1 cellular context compared by ENCODE assay signal in the genomic region with DNA sequence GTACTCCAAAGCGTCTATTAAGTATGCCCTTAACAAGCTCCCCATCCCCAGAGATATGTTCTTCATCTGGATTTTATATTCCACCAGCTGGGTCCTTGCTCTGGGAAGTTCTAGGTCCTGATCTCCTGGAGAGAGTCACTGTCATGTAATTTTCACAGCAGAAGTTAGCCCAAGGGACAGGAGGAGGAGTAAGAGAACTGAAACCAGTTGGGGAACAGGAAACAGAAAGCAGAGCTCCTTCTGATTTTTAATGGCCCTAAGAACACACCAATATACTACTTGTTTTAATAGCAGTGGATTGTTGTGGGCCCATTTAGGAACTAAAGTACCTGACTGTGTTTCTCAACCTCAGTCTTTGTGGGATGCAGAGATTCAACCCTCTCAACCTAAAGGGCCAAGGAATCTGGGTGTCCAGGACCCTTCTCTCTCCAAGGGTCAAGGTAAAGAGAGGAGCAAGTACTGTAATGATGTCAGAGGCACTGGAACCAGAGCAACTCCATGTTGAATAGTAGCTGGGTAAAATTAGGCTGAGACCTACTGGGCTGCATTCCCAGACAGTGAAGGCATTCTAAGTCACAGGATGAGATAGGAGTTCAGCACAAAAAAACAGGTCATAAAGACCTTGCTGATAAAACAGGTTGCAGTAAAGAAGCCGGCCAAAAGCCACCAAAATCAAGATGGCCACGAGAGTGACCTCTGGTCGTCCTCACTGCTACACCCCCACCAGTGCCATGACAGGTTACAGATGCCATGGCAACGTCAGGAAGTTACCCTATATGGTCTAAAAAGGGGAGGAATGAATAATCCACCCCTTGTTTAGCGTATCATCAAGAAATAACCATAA.
TF ChIP-seq lines count a peak whose summit lies in the region.

No MANE protein-coding gene starts in this region.

TF ChIP-seq in K562, 482 proteins besides CTCF, POLR2A, EP300 and RAD21 (continued from another document and continues in another):
- TF ChIP-seq, protein P1, sequence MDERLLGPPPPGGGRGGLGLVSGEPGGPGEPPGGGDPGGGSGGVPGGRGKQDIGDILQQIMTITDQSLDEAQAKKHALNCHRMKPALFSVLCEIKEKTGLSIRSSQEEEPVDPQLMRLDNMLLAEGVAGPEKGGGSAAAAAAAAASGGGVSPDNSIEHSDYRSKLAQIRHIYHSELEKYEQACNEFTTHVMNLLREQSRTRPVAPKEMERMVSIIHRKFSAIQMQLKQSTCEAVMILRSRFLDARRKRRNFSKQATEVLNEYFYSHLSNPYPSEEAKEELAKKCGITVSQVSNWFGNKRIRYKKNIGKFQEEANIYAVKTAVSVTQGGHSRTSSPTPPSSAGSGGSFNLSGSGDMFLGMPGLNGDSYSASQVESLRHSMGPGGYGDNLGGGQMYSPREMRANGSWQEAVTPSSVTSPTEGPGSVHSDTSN (CRISPR knock-in tag; IDR thresholded peaks at IDR 0.05; ENCODE audit: low read depth), result no peak
- TF ChIP-seq, protein P1 (tag; conservative IDR thresholded peaks at IDR 0.05; ENCODE audit: low read depth), result peak; percentile 83
- peak; percentile 97 for TF ChIP-seq DDX20 (tag; IDR thresholded peaks at IDR 0.05; ENCODE audit: low read depth)
- peak; percentile 93 for TF ChIP-seq ILK (tag; IDR thresholded peaks at IDR 0.05; ENCODE audit: borderline replicate concordance, low read depth)
- TF ChIP-seq, protein P2, sequence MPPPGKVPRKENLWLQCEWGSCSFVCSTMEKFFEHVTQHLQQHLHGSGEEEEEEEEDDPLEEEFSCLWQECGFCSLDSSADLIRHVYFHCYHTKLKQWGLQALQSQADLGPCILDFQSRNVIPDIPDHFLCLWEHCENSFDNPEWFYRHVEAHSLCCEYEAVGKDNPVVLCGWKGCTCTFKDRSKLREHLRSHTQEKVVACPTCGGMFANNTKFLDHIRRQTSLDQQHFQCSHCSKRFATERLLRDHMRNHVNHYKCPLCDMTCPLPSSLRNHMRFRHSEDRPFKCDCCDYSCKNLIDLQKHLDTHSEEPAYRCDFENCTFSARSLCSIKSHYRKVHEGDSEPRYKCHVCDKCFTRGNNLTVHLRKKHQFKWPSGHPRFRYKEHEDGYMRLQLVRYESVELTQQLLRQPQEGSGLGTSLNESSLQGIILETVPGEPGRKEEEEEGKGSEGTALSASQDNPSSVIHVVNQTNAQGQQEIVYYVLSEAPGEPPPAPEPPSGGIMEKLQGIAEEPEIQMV (tag; conservative IDR thresholded peaks at IDR 0.05; ENCODE audit: low read depth), result peak; percentile 93
- no peak for TF ChIP-seq GATA2 (CRISPR knock-in tag; IDR thresholded peaks at IDR 0.05)
- TF ChIP-seq CEBPG (CRISPR knock-in tag; IDR thresholded peaks at IDR 0.05), result no peak
- TF ChIP-seq CEBPG (tag; conservative IDR thresholded peaks at IDR 0.05 in 1 of 2, IDR thresholded peaks at IDR 0.05 in 1 of 2), result 0 out of 4 replicates have a peak, but pooled peaks of 1 of the 2 experiments have one; percentile 20
- peak; percentile 99 for TF ChIP-seq DMBX1 (CRISPR knock-in tag; IDR thresholded peaks at IDR 0.05; ENCODE audit: borderline replicate concordance)
- TF ChIP-seq, protein P3, sequence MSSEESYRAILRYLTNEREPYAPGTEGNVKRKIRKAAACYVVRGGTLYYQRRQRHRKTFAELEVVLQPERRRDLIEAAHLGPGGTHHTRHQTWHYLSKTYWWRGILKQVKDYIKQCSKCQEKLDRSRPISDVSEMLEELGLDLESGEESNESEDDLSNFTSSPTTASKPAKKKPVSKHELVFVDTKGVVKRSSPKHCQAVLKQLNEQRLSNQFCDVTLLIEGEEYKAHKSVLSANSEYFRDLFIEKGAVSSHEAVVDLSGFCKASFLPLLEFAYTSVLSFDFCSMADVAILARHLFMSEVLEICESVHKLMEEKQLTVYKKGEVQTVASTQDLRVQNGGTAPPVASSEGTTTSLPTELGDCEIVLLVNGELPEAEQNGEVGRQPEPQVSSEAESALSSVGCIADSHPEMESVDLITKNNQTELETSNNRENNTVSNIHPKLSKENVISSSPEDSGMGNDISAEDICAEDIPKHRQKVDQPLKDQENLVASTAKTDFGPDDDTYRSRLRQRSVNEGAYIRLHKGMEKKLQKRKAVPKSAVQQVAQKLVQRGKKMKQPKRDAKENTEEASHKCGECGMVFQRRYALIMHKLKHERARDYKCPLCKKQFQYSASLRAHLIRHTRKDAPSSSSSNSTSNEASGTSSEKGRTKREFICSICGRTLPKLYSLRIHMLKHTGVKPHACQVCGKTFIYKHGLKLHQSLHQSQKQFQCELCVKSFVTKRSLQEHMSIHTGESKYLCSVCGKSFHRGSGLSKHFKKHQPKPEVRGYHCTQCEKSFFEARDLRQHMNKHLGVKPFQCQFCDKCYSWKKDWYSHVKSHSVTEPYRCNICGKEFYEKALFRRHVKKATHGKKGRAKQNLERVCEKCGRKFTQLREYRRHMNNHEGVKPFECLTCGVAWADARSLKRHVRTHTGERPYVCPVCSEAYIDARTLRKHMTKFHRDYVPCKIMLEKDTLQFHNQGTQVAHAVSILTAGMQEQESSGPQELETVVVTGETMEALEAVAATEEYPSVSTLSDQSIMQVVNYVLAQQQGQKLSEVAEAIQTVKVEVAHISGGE (CRISPR knock-in tag; IDR thresholded peaks at IDR 0.05), result peak in 2 of 3 experiments; percentile 28 to 87; a peak in 2 of 6 replicates
- peak in 1 of 2 experiments; percentile 80; a peak in 2 of 4 replicates for TF ChIP-seq MAZ (CRISPR knock-in tag; conservative IDR thresholded peaks at IDR 0.05 in 1 of 2, IDR thresholded peaks at IDR 0.05 in 1 of 2)
- TF ChIP-seq, protein P4, sequence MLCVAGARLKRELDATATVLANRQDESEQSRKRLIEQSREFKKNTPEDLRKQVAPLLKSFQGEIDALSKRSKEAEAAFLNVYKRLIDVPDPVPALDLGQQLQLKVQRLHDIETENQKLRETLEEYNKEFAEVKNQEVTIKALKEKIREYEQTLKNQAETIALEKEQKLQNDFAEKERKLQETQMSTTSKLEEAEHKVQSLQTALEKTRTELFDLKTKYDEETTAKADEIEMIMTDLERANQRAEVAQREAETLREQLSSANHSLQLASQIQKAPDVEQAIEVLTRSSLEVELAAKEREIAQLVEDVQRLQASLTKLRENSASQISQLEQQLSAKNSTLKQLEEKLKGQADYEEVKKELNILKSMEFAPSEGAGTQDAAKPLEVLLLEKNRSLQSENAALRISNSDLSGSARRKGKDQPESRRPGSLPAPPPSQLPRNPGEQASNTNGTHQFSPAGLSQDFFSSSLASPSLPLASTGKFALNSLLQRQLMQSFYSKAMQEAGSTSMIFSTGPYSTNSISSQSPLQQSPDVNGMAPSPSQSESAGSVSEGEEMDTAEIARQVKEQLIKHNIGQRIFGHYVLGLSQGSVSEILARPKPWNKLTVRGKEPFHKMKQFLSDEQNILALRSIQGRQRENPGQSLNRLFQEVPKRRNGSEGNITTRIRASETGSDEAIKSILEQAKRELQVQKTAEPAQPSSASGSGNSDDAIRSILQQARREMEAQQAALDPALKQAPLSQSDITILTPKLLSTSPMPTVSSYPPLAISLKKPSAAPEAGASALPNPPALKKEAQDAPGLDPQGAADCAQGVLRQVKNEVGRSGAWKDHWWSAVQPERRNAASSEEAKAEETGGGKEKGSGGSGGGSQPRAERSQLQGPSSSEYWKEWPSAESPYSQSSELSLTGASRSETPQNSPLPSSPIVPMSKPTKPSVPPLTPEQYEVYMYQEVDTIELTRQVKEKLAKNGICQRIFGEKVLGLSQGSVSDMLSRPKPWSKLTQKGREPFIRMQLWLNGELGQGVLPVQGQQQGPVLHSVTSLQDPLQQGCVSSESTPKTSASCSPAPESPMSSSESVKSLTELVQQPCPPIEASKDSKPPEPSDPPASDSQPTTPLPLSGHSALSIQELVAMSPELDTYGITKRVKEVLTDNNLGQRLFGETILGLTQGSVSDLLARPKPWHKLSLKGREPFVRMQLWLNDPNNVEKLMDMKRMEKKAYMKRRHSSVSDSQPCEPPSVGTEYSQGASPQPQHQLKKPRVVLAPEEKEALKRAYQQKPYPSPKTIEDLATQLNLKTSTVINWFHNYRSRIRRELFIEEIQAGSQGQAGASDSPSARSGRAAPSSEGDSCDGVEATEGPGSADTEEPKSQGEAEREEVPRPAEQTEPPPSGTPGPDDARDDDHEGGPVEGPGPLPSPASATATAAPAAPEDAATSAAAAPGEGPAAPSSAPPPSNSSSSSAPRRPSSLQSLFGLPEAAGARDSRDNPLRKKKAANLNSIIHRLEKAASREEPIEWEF (CRISPR knock-in tag; IDR thresholded peaks at IDR 0.05), result peak; percentile 96
- TF ChIP-seq, protein P5, sequence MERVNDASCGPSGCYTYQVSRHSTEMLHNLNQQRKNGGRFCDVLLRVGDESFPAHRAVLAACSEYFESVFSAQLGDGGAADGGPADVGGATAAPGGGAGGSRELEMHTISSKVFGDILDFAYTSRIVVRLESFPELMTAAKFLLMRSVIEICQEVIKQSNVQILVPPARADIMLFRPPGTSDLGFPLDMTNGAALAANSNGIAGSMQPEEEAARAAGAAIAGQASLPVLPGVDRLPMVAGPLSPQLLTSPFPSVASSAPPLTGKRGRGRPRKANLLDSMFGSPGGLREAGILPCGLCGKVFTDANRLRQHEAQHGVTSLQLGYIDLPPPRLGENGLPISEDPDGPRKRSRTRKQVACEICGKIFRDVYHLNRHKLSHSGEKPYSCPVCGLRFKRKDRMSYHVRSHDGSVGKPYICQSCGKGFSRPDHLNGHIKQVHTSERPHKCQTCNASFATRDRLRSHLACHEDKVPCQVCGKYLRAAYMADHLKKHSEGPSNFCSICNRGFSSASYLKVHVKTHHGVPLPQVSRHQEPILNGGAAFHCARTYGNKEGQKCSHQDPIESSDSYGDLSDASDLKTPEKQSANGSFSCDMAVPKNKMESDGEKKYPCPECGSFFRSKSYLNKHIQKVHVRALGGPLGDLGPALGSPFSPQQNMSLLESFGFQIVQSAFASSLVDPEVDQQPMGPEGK (CRISPR knock-in tag; IDR thresholded peaks at IDR 0.05; ENCODE audit: borderline replicate concordance), result peak; percentile 89; the same call in 1 of the 2 replicates
- peak; percentile 33 to 71; a peak in 2 of 4 replicates for TF ChIP-seq KDM1A (IDR thresholded peaks at IDR 0.05)
- TF ChIP-seq KLF13 (tag; IDR thresholded peaks at IDR 0.05; ENCODE audit: borderline replicate concordance, low read depth), result peak; percentile 89
- TF ChIP-seq ETS2 (tag; IDR thresholded peaks at IDR 0.05; ENCODE audit: borderline replicate concordance, poor library complexity, severe bottlenecking), result peak; percentile 59
- TF ChIP-seq, protein P6, sequence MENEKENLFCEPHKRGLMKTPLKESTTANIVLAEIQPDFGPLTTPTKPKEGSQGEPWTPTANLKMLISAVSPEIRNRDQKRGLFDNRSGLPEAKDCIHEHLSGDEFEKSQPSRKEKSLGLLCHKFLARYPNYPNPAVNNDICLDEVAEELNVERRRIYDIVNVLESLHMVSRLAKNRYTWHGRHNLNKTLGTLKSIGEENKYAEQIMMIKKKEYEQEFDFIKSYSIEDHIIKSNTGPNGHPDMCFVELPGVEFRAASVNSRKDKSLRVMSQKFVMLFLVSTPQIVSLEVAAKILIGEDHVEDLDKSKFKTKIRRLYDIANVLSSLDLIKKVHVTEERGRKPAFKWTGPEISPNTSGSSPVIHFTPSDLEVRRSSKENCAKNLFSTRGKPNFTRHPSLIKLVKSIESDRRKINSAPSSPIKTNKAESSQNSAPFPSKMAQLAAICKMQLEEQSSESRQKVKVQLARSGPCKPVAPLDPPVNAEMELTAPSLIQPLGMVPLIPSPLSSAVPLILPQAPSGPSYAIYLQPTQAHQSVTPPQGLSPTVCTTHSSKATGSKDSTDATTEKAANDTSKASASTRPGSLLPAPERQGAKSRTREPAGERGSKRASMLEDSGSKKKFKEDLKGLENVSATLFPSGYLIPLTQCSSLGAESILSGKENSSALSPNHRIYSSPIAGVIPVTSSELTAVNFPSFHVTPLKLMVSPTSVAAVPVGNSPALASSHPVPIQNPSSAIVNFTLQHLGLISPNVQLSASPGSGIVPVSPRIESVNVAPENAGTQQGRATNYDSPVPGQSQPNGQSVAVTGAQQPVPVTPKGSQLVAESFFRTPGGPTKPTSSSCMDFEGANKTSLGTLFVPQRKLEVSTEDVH (IDR thresholded peaks at IDR 0.05; ENCODE audit: low read depth, partially characterized antibody), result no peak
- TF ChIP-seq HMG20A (CRISPR knock-in tag; conservative IDR thresholded peaks at IDR 0.05), result peak; percentile 14; the same call in 1 of the 2 replicates
- peak; percentile 93 for TF ChIP-seq NFXL1 (CRISPR knock-in tag; IDR thresholded peaks at IDR 0.05)
- TF ChIP-seq, protein P7, sequence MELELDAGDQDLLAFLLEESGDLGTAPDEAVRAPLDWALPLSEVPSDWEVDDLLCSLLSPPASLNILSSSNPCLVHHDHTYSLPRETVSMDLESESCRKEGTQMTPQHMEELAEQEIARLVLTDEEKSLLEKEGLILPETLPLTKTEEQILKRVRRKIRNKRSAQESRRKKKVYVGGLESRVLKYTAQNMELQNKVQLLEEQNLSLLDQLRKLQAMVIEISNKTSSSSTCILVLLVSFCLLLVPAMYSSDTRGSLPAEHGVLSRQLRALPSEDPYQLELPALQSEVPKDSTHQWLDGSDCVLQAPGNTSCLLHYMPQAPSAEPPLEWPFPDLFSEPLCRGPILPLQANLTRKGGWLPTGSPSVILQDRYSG (tag; conservative IDR thresholded peaks at IDR 0.05; ENCODE audit: low read depth), result peak; percentile 98
- no peak for TF ChIP-seq KLF10 (CRISPR knock-in tag; IDR thresholded peaks at IDR 0.05)
- no peak for TF ChIP-seq ZNF384 (IDR thresholded peaks at IDR 0.05; ENCODE audit: low read depth, low read length)
- TF ChIP-seq, protein P8, sequence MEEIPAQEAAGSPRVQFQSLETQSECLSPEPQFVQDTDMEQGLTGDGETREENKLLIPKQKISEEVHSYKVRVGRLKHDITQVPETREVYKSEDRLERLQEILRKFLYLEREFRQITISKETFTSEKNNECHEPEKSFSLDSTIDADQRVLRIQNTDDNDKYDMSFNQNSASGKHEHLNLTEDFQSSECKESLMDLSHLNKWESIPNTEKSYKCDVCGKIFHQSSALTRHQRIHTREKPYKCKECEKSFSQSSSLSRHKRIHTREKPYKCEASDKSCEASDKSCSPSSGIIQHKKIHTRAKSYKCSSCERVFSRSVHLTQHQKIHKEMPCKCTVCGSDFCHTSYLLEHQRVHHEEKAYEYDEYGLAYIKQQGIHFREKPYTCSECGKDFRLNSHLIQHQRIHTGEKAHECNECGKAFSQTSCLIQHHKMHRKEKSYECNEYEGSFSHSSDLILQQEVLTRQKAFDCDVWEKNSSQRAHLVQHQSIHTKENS (CRISPR knock-in tag; IDR thresholded peaks at IDR 0.05), result peak; percentile 88
- TF ChIP-seq, protein P9, sequence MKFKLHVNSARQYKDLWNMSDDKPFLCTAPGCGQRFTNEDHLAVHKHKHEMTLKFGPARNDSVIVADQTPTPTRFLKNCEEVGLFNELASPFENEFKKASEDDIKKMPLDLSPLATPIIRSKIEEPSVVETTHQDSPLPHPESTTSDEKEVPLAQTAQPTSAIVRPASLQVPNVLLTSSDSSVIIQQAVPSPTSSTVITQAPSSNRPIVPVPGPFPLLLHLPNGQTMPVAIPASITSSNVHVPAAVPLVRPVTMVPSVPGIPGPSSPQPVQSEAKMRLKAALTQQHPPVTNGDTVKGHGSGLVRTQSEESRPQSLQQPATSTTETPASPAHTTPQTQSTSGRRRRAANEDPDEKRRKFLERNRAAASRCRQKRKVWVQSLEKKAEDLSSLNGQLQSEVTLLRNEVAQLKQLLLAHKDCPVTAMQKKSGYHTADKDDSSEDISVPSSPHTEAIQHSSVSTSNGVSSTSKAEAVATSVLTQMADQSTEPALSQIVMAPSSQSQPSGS (CRISPR knock-in tag; IDR thresholded peaks at IDR 0.05), result no peak
- peak; percentile 97 for TF ChIP-seq ZNF79 (CRISPR knock-in tag; IDR thresholded peaks at IDR 0.05; ENCODE audit: low read depth)
